In the genomic region with DNA sequence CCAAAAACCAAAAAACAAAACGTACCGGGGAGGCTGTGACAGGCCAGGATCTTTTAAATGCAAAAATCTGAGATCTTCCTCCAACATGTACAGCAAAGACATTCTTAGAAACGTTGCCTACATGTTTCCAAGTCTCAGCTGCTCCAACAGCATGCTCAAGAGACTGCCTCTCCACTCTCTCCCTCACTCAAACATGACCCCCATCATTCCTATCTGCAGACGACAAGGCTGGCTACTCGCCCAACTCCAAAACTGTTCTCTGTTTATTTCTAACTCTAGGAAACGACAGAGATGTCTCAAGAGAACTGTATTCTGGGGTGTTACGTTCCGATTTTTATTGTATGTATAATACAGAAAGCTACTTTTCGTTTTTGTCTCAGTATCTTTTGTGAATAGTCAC, we compare ENCODE assay signal across 19 cellular contexts. TPM values are rescaled to one million over a fixed set of nuclear protein-coding genes. Genes with fewer than 3 reads are reported as not detected.
A peak's percentile ranks its signal among the peaks of the same experiment; 100 is the strongest.
DNase-seq lines count a peak whose midpoint lies in the region; ATAC-seq and TF ChIP-seq lines count a peak whose summit lies in the region.
"Had no signal": no experiment of that assay in that cellular context is flagged by ENCODE, and none has a peak within 500 bp of the region (broad histone marks: within the 10 kb centered on the region; RNA-seq: fewer than 3 reads in every experiment).

No MANE protein-coding gene starts in this region.

- no peak overlapping the region for H3K27ac Mint-ChIP-seq in type B pancreatic cell
- H3K27ac Mint-ChIP-seq: GM23338; IgD-negative memory B cell; naive thymus-derived CD4-positive, alpha-beta T cell; stimulated activated memory B cell treated with anti-CD40 and anti-IgM and Interleukin-4, amounts not matched to agents 10 μg/mL and 1 μg/mL and 100 μg/mL, for 72 hours had no signal

- DNase-seq in astrocyte of the spinal cord (ENCODE audit: low read depth, low spot score) (peak; percentile 56), foreskin keratinocyte (no peak), upper lobe of right lung (no peak), type B pancreatic cell (ENCODE audit: extremely low spot score, unreplicated experiment) (no peak), suprapubic skin (ENCODE audit: low spot score in 2 of 2) (no peak)
- DNase-seq: activated CD4-positive, alpha-beta T cell treated with anti-CD3 and anti-CD28 coated beads for 1 hour; C1 segment of cervical spinal cord; DMS79; naive thymus-derived CD4-positive, alpha-beta T cell; NCI-H1105 treated with DMSO at 0.1 percent for 48 hours; NCI-H2227 treated with DMSO at 0.1 percent for 48 hours; retina; SHP77 treated with DMSO at 0.1 percent for 48 hours; T-helper 2 cell had no signal

- TF ChIP-seq CTCF in astrocyte of the spinal cord (IDR thresholded peaks at IDR 0.05; ENCODE audit: low read depth, low read length) (no peak), foreskin keratinocyte (conservative IDR thresholded peaks at IDR 0.05) (no peak), upper lobe of right lung (IDR thresholded peaks at IDR 0.05) (no peak), type B pancreatic cell (conservative IDR thresholded peaks at IDR 0.05) (no peak), suprapubic skin (IDR thresholded peaks at IDR 0.05) (no peak)

- peaks cover 31% of the 10 kb centered on the region for H3K4me1 Mint-ChIP-seq in type B pancreatic cell (ENCODE audit: unreplicated experiment)
- H3K4me1 Mint-ChIP-seq: GM23338 had no signal

- no peaks in the 10 kb centered on the region for H3K27me3 ChIP-seq in foreskin keratinocyte
- no peaks in the 10 kb centered on the region for H3K27me3 ChIP-seq in muscle layer of duodenum (ENCODE audit: low read depth, low read length)
- H3K27me3 ChIP-seq in upper lobe of right lung, result no peaks in the 10 kb centered on the region
- H3K27me3 ChIP-seq in suprapubic skin, result no peaks in the 10 kb centered on the region

- 57% methylated on average over 9 of the region's 9 CpGs for WGBS in suprapubic skin

- H3K4me3 ChIP-seq in astrocyte of the spinal cord (ENCODE audit: low read depth, low read length), result no peak overlapping the region
- peak overlapping the region in 1 of 2 donors; percentile 17 for H3K4me3 ChIP-seq in muscle layer of duodenum (ENCODE audit: low read depth in 1 of 2, low read length in 2 of 2)
- H3K4me3 ChIP-seq in upper lobe of right lung, result no peak overlapping the region
- H3K4me3 ChIP-seq in suprapubic skin, result no peak overlapping the region
- H3K4me3 ChIP-seq: GM23338 had no signal

- no peak for TF ChIP-seq EP300 in suprapubic skin (IDR thresholded peaks at IDR 0.05)

- no peak overlapping the region for H3K4me3 Mint-ChIP-seq in type B pancreatic cell
- H3K4me3 Mint-ChIP-seq: GM23338; IgD-negative memory B cell; naive thymus-derived CD4-positive, alpha-beta T cell; stimulated activated memory B cell treated with anti-CD40 and anti-IgM and Interleukin-4, amounts not matched to agents 10 μg/mL and 1 μg/mL and 100 μg/mL, for 72 hours had no signal

- H3K27ac ChIP-seq in foreskin keratinocyte (peak overlapping the region; percentile 76), muscle layer of duodenum (ENCODE audit: low read length) (peak overlapping the region; percentile 48), upper lobe of right lung (no peak overlapping the region), suprapubic skin (no peak overlapping the region)

- H3K9me3 Mint-ChIP-seq in type B pancreatic cell, result no peaks in the 10 kb centered on the region
- H3K9me3 Mint-ChIP-seq: GM23338; IgD-negative memory B cell; naive thymus-derived CD4-positive, alpha-beta T cell; stimulated activated memory B cell treated with anti-CD40 and anti-IgM and Interleukin-4, amounts not matched to agents 10 μg/mL and 1 μg/mL and 100 μg/mL, for 72 hours had no signal

- peaks cover 5% of the 10 kb centered on the region for H3K27me3 Mint-ChIP-seq in type B pancreatic cell
- H3K27me3 Mint-ChIP-seq: IgD-negative memory B cell; stimulated activated memory B cell treated with anti-CD40 and anti-IgM and Interleukin-4, amounts not matched to agents 10 μg/mL and 1 μg/mL and 100 μg/mL, for 72 hours had no signal

- H3K9me3 ChIP-seq in muscle layer of duodenum (ENCODE audit: control insufficient read depth in 1 of 2, low read length in 2 of 2) (no peaks in the 10 kb centered on the region), upper lobe of right lung (no peaks in the 10 kb centered on the region), suprapubic skin (no peaks in the 10 kb centered on the region)

- peaks cover 4% of the 10 kb centered on the region for H3K4me1 ChIP-seq in foreskin keratinocyte
- H3K4me1 ChIP-seq in muscle layer of duodenum (ENCODE audit: control insufficient read depth in 1 of 2, insufficient read depth in 2 of 2, low read length in 2 of 2), result peaks cover 5 to 49% of the 10 kb centered on the region in 2 donors
- peaks cover 12% of the 10 kb centered on the region for H3K4me1 ChIP-seq in upper lobe of right lung
- H3K4me1 ChIP-seq in suprapubic skin, result peaks cover 20% of the 10 kb centered on the region

- intact Hi-C loops in upper lobe of right lung (cut with DNase I), result no loop called here

- no peak for ATAC-seq in foreskin keratinocyte
- ATAC-seq in upper lobe of right lung, result peak; percentile 64
- ATAC-seq in GM18858 (IDR thresholded peaks at IDR 0.05; ENCODE audit: unreplicated experiment), result no peak
- ATAC-seq: GM23338; naive thymus-derived CD4-positive, alpha-beta T cell; stimulated activated memory B cell treated with anti-CD40 and anti-IgM and Interleukin-4, amounts not matched to agents 10 μg/mL and 1 μg/mL and 100 μg/mL, for 72 hours had no signal

- H3K36me3 ChIP-seq in muscle layer of duodenum (ENCODE audit: control insufficient read depth in 1 of 2, insufficient read depth in 2 of 2, low read length in 2 of 2), result no peaks in the 10 kb centered on the region
- no peaks in the 10 kb centered on the region for H3K36me3 ChIP-seq in upper lobe of right lung
- H3K36me3 ChIP-seq in suprapubic skin, result no peaks in the 10 kb centered on the region

- no peak for TF ChIP-seq POLR2A in suprapubic skin (IDR thresholded peaks at IDR 0.05)

- in situ Hi-C loops in astrocyte of the spinal cord (cut with HindIII; ENCODE audit: low sequenced_read_pairs), result no loop called here

- no peaks in the 10 kb centered on the region for H3K36me3 Mint-ChIP-seq in type B pancreatic cell
- H3K36me3 Mint-ChIP-seq: naive thymus-derived CD4-positive, alpha-beta T cell had no signal

RNA-seq across cellular contexts. Expression of gene TMCC3, which starts 57.5 kb away (rescaled TPM):
- total RNA-seq in foreskin keratinocyte (13.3 and 17.7 TPM in 2 replicates), upper lobe of right lung (11.3 TPM), type B pancreatic cell (ENCODE audit: low replicate concordance) (14.1 and 18.2 TPM in 2 replicates), suprapubic skin (10 to 100 TPM; 11.2 to 18.1 (median 16.4) TPM)
- 4.0 and 4.9 TPM in 2 replicates for polyA plus RNA-seq in foreskin keratinocyte
- polyA plus RNA-seq: naive thymus-derived CD4-positive, alpha-beta T cell had no signal

Comparison
In these comparisons a context has a peak if more than half of its experiments do, and no peak if none do; other contexts are left out.
1. H3K27ac ChIP-seq: peak in foreskin keratinocyte (single experiment) and muscle layer of duodenum (single experiment); none in upper lobe of right lung (single experiment) and suprapubic skin (single experiment).